ENCODE assay signal across 26 cellular contexts in genomic region chr7:98994046-98994944, GRCh38.
DNase-seq lines count a peak whose midpoint lies in the region; ATAC-seq and TF ChIP-seq lines count a peak whose summit lies in the region.
"Had no signal": no experiment of that assay in that cellular context is flagged by ENCODE, and none has a peak within 500 bp of the region (broad histone marks: within the 10 kb centered on the region; RNA-seq: fewer than 3 reads in every experiment).

No MANE protein-coding gene starts in this region.

- peak; percentile 56 for DNase-seq in activated effector memory CD4-positive, alpha-beta T cell treated with anti-CD3 and anti-CD28 coated beads, Interleukin-2, amount 50 U/mL, for 16 hours
- no peak for DNase-seq in activated effector memory CD4-positive, alpha-beta T cell treated with Interleukin-2 at 50 U/mL for 16 hours
- DNase-seq in endothelial cell (ENCODE audit: low spot score) (no peak), NCI-H2107 (lab: John Stamatoyannopoulos, UW) (no peak)
- no peak for DNase-seq in stimulated activated effector memory CD8-positive, alpha-beta T cell treated with anti-CD3 and anti-CD28 coated beads, Interleukin-12 subunit alpha, Interleukin-12 subunit beta, amount 100 ng/mL, for 72 hours (ENCODE audit: low spot score in 2 of 2)
- DNase-seq: 8988T; ACHN; BE2C; CD8-positive, alpha-beta memory T cell; DMS 273 treated with DMSO at 0.1 percent for 48 hours; DMS79; EL; GDM1; Kasumi-1; NCI-H1092 treated with DMSO at 0.1 percent for 48 hours; NCI-H1436 treated with DMSO at 0.1 percent for 48 hours; NCI-H187 treated with DMSO at 0.1 percent for 48 hours; NCI-H524 treated with DMSO at 0.1 percent for 48 hours; NCI-H774; NK-92 treated with Interleukin-12 subunit alpha and Interleukin-12 subunit beta, amount 100 ng/mL, for 24 hours; PC-9; Right ventricle myocardium superior had no signal

- no peaks in the 10 kb centered on the region for H3K9me3 Mint-ChIP-seq in endothelial cell (ENCODE audit: unreplicated experiment)
- no peaks in the 10 kb centered on the region for H3K9me3 Mint-ChIP-seq in stimulated activated effector memory CD8-positive, alpha-beta T cell treated with anti-CD3 and anti-CD28 coated beads, Interleukin-12 subunit alpha, Interleukin-12 subunit beta, amount 100 ng/mL, for 72 hours
- H3K9me3 Mint-ChIP-seq: CD14-positive monocyte; CD8-positive, alpha-beta memory T cell had no signal

- H3K36me3 Mint-ChIP-seq in endothelial cell (ENCODE audit: low read depth, unreplicated experiment): peaks cover 40% of the 10 kb centered on the region
- H3K36me3 Mint-ChIP-seq in stimulated activated effector memory CD8-positive, alpha-beta T cell treated with anti-CD3 and anti-CD28 coated beads, Interleukin-12 subunit alpha, Interleukin-12 subunit beta, amount 100 ng/mL, for 72 hours: peaks cover 100% of the 10 kb centered on the region

- no peak overlapping the region for H3K27ac Mint-ChIP-seq in endothelial cell (ENCODE audit: unreplicated experiment)
- peak overlapping the region; percentile 1 for H3K27ac Mint-ChIP-seq in stimulated activated effector memory CD8-positive, alpha-beta T cell treated with anti-CD3 and anti-CD28 coated beads, Interleukin-12 subunit alpha, Interleukin-12 subunit beta, amount 100 ng/mL, for 72 hours
- H3K27ac Mint-ChIP-seq: CD14-positive monocyte; CD8-positive, alpha-beta memory T cell had no signal

- H3K4me1 Mint-ChIP-seq in endothelial cell (ENCODE audit: unreplicated experiment): no peaks in the 10 kb centered on the region
- peaks cover 11% of the 10 kb centered on the region for H3K4me1 Mint-ChIP-seq in stimulated activated effector memory CD8-positive, alpha-beta T cell treated with anti-CD3 and anti-CD28 coated beads, Interleukin-12 subunit alpha, Interleukin-12 subunit beta, amount 100 ng/mL, for 72 hours
- H3K4me1 Mint-ChIP-seq: CD14-positive monocyte had no signal

- H3K4me3 Mint-ChIP-seq in endothelial cell (ENCODE audit: unreplicated experiment): peak overlapping the region; percentile 27
- H3K4me3 Mint-ChIP-seq in stimulated activated effector memory CD8-positive, alpha-beta T cell treated with anti-CD3 and anti-CD28 coated beads, Interleukin-12 subunit alpha, Interleukin-12 subunit beta, amount 100 ng/mL, for 72 hours: no peak overlapping the region
- H3K4me3 Mint-ChIP-seq: CD8-positive, alpha-beta memory T cell had no signal

- ATAC-seq in stimulated activated effector memory CD8-positive, alpha-beta T cell treated with anti-CD3 and anti-CD28 coated beads, Interleukin-12 subunit alpha, Interleukin-12 subunit beta, amount 100 ng/mL, for 72 hours: no peak
- ATAC-seq in activated CD4-positive, CD25-positive, alpha-beta regulatory T cell treated with anti-CD3 and anti-CD28 coated beads, Interleukin-2, amount 50 U/mL, for 24 hours: no peak
- no peak for ATAC-seq in GM18505 (IDR thresholded peaks at IDR 0.05; ENCODE audit: unreplicated experiment)
- ATAC-seq: HepG2 had no signal

- TF ChIP-seq CTCF in endothelial cell (IDR thresholded peaks at IDR 0.05; ENCODE audit: unreplicated experiment): no peak

- peaks cover 4% of the 10 kb centered on the region for H3K27me3 Mint-ChIP-seq in endothelial cell (ENCODE audit: unreplicated experiment)
- H3K27me3 Mint-ChIP-seq: CD8-positive, alpha-beta memory T cell had no signal

- no peak for TF ChIP-seq POLR2A in GM18505 (IDR thresholded peaks at IDR 0.05; ENCODE audit: borderline replicate concordance, extremely low read depth, insufficient read depth, insufficient read length)
